In the genomic region with DNA sequence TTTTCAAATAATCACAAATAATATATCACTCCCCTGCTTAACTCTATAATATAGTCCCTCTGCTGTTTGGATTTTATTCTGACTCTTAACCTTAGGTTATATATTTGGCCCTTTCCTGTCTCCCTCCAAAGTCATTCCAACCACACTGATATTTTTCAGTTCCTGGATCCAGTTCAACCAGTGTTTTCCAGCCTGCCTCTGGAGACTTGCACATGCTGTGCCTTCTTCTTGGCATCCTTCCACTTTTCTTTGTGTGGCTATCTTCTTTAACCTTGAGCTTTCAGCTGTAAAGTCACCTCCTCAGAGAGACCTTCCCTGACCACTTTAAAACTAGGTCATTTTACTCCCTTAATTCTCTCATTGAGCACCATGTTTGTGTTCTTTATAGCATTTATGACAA, we compare ENCODE assay signal across 30 cellular contexts. TPM values are rescaled to one million over a fixed set of nuclear protein-coding genes. Genes with fewer than 3 reads are reported as not detected.
DNase-seq lines count a peak whose midpoint lies in the region; ATAC-seq, FAIRE-seq and TF ChIP-seq lines count a peak whose summit lies in the region.
"Had no signal": no experiment of that assay in that cellular context is flagged by ENCODE, and none has a peak within 500 bp of the region (broad histone marks: within the 10 kb centered on the region; RNA-seq: fewer than 3 reads in every experiment).

No MANE protein-coding gene starts in this region.

- H3K9me3 ChIP-seq in CD4-positive, alpha-beta memory T cell (ENCODE audit: control insufficient read depth in 1 of 2, low read length in 2 of 2): no peaks in the 10 kb centered on the region
- H3K9me3 ChIP-seq: BE2C, breast epithelium, colonic mucosa, pancreas, thyroid gland, uterus had no signal

- no peak for DNase-seq in activated naive CD4-positive, alpha-beta T cell treated with anti-CD3 and anti-CD28 coated beads, Interleukin-2, amount 50 U/mL, for 16 hours
- no peak for DNase-seq in CD4-positive, alpha-beta memory T cell
- DNase-seq in activated naive CD8-positive, alpha-beta T cell treated with anti-CD3 and anti-CD28 coated beads for 36 hours: no peak
- no peak for DNase-seq in naive thymus-derived CD8-positive, alpha-beta T cell
- DNase-seq in HuH-7.5 (ENCODE audit: low spot score) (no peak), H54 (ENCODE audit: insufficient read length, low spot score) (no peak)
- DNase-seq: ACHN; activated CD4-positive, alpha-beta T cell treated with anti-CD3 and anti-CD28 coated beads for 36 hours; activated naive CD4-positive, alpha-beta T cell treated with anti-CD3 and anti-CD28 coated beads for 36 hours; BE2C; colonic mucosa; COR-L47; effector CD4-positive, alpha-beta T cell; hippocampal formation; NCI-H2107; pancreas; retina; SHP77 treated with DMSO at 0.1 percent for 48 hours; small intestine; stimulated activated naive CD4-positive, alpha-beta T cell treated with Interleukin-2 at 50 U/mL for 16 hours; thyroid gland had no signal

- H3K4me1 Mint-ChIP-seq in activated naive CD4-positive, alpha-beta T cell treated with anti-CD3 and anti-CD28 coated beads, Interleukin-2, amount 50 U/mL, for 24 hours: no peaks in the 10 kb centered on the region
- H3K4me1 Mint-ChIP-seq in CD4-positive, alpha-beta memory T cell: peaks cover 0 to 2% (median 0%) of the 10 kb centered on the region in 4 donors
- no peaks in the 10 kb centered on the region for H3K4me1 Mint-ChIP-seq in activated naive CD8-positive, alpha-beta T cell treated with anti-CD3 and anti-CD28 coated beads for 36 hours
- H3K4me1 Mint-ChIP-seq in naive thymus-derived CD8-positive, alpha-beta T cell: peaks cover 0 to 1% (median 0%) of the 10 kb centered on the region in 4 donors
- H3K4me1 Mint-ChIP-seq: neural progenitor cell had no signal

- H3K4me3 Mint-ChIP-seq in activated naive CD4-positive, alpha-beta T cell treated with anti-CD3 and anti-CD28 coated beads, Interleukin-2, amount 50 U/mL, for 24 hours: no peak overlapping the region
- no peak overlapping the region for H3K4me3 Mint-ChIP-seq in CD4-positive, alpha-beta memory T cell
- no peak overlapping the region for H3K4me3 Mint-ChIP-seq in activated naive CD8-positive, alpha-beta T cell treated with anti-CD3 and anti-CD28 coated beads for 36 hours
- no peak overlapping the region for H3K4me3 Mint-ChIP-seq in naive thymus-derived CD8-positive, alpha-beta T cell
- H3K4me3 Mint-ChIP-seq: activated CD4-positive, alpha-beta T cell treated with anti-CD3 and anti-CD28 coated beads for 36 hours; activated naive CD4-positive, alpha-beta T cell treated with anti-CD3 and anti-CD28 coated beads for 36 hours; neural progenitor cell; T-helper 2 cell treated with Interferon-gamma antibody and Interleukin-4, amounts not matched to agents 5 μg/mL and 100 μg/mL, for 36 hours had no signal

- intact Hi-C loops in CD4-positive, alpha-beta memory T cell (cut with micrococcal nuclease): no loop called here

- no peaks in the 10 kb centered on the region for H3K27me3 ChIP-seq in CD4-positive, alpha-beta memory T cell (ENCODE audit: insufficient read depth, low read length)
- H3K27me3 ChIP-seq: BE2C, breast epithelium, colonic mucosa, neural progenitor cell, pancreas, thyroid gland, uterus had no signal

- FAIRE-seq in H54 (lab: Jason Lieb, UNC): no peak
- FAIRE-seq: G401.6, pancreas, small intestine had no signal

- ATAC-seq in naive thymus-derived CD8-positive, alpha-beta T cell: no peak
- ATAC-seq in GM19023 (IDR thresholded peaks at IDR 0.05; ENCODE audit: unreplicated experiment): no peak
- ATAC-seq: activated CD4-positive, alpha-beta T cell treated with anti-CD3 and anti-CD28 coated beads for 36 hours; HCT116; pancreas had no signal

- H3K9me3 Mint-ChIP-seq in activated naive CD4-positive, alpha-beta T cell treated with anti-CD3 and anti-CD28 coated beads, Interleukin-2, amount 50 U/mL, for 24 hours: no peaks in the 10 kb centered on the region
- H3K9me3 Mint-ChIP-seq in CD4-positive, alpha-beta memory T cell: no peaks in the 10 kb centered on the region
- H3K9me3 Mint-ChIP-seq in activated naive CD8-positive, alpha-beta T cell treated with anti-CD3 and anti-CD28 coated beads for 36 hours: no peaks in the 10 kb centered on the region
- H3K9me3 Mint-ChIP-seq in naive thymus-derived CD8-positive, alpha-beta T cell: no peaks in the 10 kb centered on the region
- H3K9me3 Mint-ChIP-seq: activated naive CD4-positive, alpha-beta T cell treated with anti-CD3 and anti-CD28 coated beads for 36 hours; neural progenitor cell; T-helper 2 cell treated with Interferon-gamma antibody and Interleukin-4, amounts not matched to agents 5 μg/mL and 100 μg/mL, for 36 hours had no signal

- peaks cover 27% of the 10 kb centered on the region for H3K36me3 Mint-ChIP-seq in activated naive CD4-positive, alpha-beta T cell treated with anti-CD3 and anti-CD28 coated beads, Interleukin-2, amount 50 U/mL, for 24 hours
- peaks cover 48 to 73% of the 10 kb centered on the region in 2 donors for H3K36me3 Mint-ChIP-seq in CD4-positive, alpha-beta memory T cell
- H3K36me3 Mint-ChIP-seq in activated naive CD8-positive, alpha-beta T cell treated with anti-CD3 and anti-CD28 coated beads for 36 hours: peaks cover 40% of the 10 kb centered on the region
- peaks cover 5 to 88% (median 32%) of the 10 kb centered on the region in 3 donors for H3K36me3 Mint-ChIP-seq in naive thymus-derived CD8-positive, alpha-beta T cell

- no peak overlapping the region for H3K27ac ChIP-seq in CD4-positive, alpha-beta memory T cell (ENCODE audit: low read depth, low read length)
- H3K27ac ChIP-seq: breast epithelium, colonic mucosa, neural progenitor cell, pancreas, thyroid gland, uterus had no signal

- no peak overlapping the region for H3K4me3 ChIP-seq in CD4-positive, alpha-beta memory T cell (ENCODE audit: low read length in 2 of 2)
- H3K4me3 ChIP-seq: breast epithelium, colonic mucosa, neural progenitor cell, pancreas, thyroid gland, uterus had no signal

- H3K27ac Mint-ChIP-seq in activated naive CD4-positive, alpha-beta T cell treated with anti-CD3 and anti-CD28 coated beads, Interleukin-2, amount 50 U/mL, for 24 hours: peak overlapping the region; percentile 5
- peak overlapping the region in 6 of 7 donors; percentile 4 to 84 (median 56) for H3K27ac Mint-ChIP-seq in CD4-positive, alpha-beta memory T cell
- peak overlapping the region; percentile 0 for H3K27ac Mint-ChIP-seq in activated naive CD8-positive, alpha-beta T cell treated with anti-CD3 and anti-CD28 coated beads for 36 hours
- H3K27ac Mint-ChIP-seq in naive thymus-derived CD8-positive, alpha-beta T cell: peak overlapping the region in 6 of 10 donors; percentile 3 to 46 (median 26)
- H3K27ac Mint-ChIP-seq: activated CD4-positive, alpha-beta T cell treated with anti-CD3 and anti-CD28 coated beads for 36 hours; activated naive CD4-positive, alpha-beta T cell treated with anti-CD3 and anti-CD28 coated beads for 36 hours; neural progenitor cell; T-helper 2 cell treated with Interferon-gamma antibody and Interleukin-4, amounts not matched to agents 5 μg/mL and 100 μg/mL, for 36 hours had no signal

- POLR2A ChIA-PET in CD4-positive, alpha-beta memory T cell (lab: Charles Lee; ENCODE audit: partially characterized antibody): no interaction called here
- POLR2A ChIA-PET in naive thymus-derived CD8-positive, alpha-beta T cell (lab: Charles Lee): no interaction called here

- no peak for TF ChIP-seq POLR2A in H54 (IDR thresholded peaks at IDR 0.05; ENCODE audit: low read depth, low read length)

- CTCF ChIA-PET in CD4-positive, alpha-beta memory T cell (lab: Charles Lee; ENCODE audit: partially characterized antibody): no interaction called here

- no peaks in the 10 kb centered on the region for H3K27me3 Mint-ChIP-seq in activated naive CD4-positive, alpha-beta T cell treated with anti-CD3 and anti-CD28 coated beads, Interleukin-2, amount 50 U/mL, for 24 hours
- H3K27me3 Mint-ChIP-seq in CD4-positive, alpha-beta memory T cell: no peaks in the 10 kb centered on the region
- H3K27me3 Mint-ChIP-seq in activated naive CD8-positive, alpha-beta T cell treated with anti-CD3 and anti-CD28 coated beads for 36 hours: no peaks in the 10 kb centered on the region
- H3K27me3 Mint-ChIP-seq in naive thymus-derived CD8-positive, alpha-beta T cell: no peaks in the 10 kb centered on the region
- H3K27me3 Mint-ChIP-seq: activated CD4-positive, alpha-beta T cell treated with anti-CD3 and anti-CD28 coated beads for 36 hours had no signal

- peaks cover 45% of the 10 kb centered on the region for H3K36me3 ChIP-seq in CD4-positive, alpha-beta memory T cell (ENCODE audit: insufficient read depth, low read length)
- H3K36me3 ChIP-seq: uterus had no signal

- no peaks in the 10 kb centered on the region for H3K4me1 ChIP-seq in CD4-positive, alpha-beta memory T cell (ENCODE audit: insufficient read depth, low read length)
- H3K4me1 ChIP-seq: BE2C, breast epithelium, colonic mucosa, neural progenitor cell, pancreas, thyroid gland, uterus had no signal

RNA-seq across cellular contexts. Expression of gene CERS2, which starts 19.4 kb away (rescaled TPM):
- total RNA-seq in CD4-positive, alpha-beta memory T cell: 100 to 1,000 TPM; 145 to 149 TPM
- polyA plus RNA-seq in CD4-positive, alpha-beta memory T cell: 100 to 1,000 TPM; 184 to 206 TPM
- total RNA-seq in activated naive CD8-positive, alpha-beta T cell treated with anti-CD3 and anti-CD28 coated beads for 36 hours: 100 to 1,000 TPM; 160 to 166 TPM
- total RNA-seq in naive thymus-derived CD8-positive, alpha-beta T cell: 100 to 1,000 TPM; 142 to 143 TPM
- 100 to 1,000 TPM; 110 to 129 (median 118) TPM for polyA plus RNA-seq in naive thymus-derived CD8-positive, alpha-beta T cell

RNA-seq across cellular contexts. Expression of gene ANXA9, which starts 26.8 kb away (rescaled TPM):
- under 1 TPM in 1 of 2 experiments, not detected in 1; 0.17 TPM for total RNA-seq in CD4-positive, alpha-beta memory T cell
- polyA plus RNA-seq in CD4-positive, alpha-beta memory T cell: under 1 TPM; 0.23 to 0.33 TPM
- not detected for total RNA-seq in activated naive CD8-positive, alpha-beta T cell treated with anti-CD3 and anti-CD28 coated beads for 36 hours
- total RNA-seq in naive thymus-derived CD8-positive, alpha-beta T cell: under 1 TPM in 1 of 2 experiments, not detected in 1; 0.49 TPM
- polyA plus RNA-seq in naive thymus-derived CD8-positive, alpha-beta T cell: under 1 TPM in 1 of 3 donors, not detected in 2; 0.10 TPM
- total RNA-seq: activated naive CD4-positive, alpha-beta T cell treated with anti-CD3 and anti-CD28 coated beads for 36 hours; lung microvascular endothelial cell had no signal

RNA-seq across cellular contexts. Expression of gene SETDB1, which starts 29.1 kb away (rescaled TPM):
- 10 to 100 TPM; 71.4 to 72.6 TPM for total RNA-seq in CD4-positive, alpha-beta memory T cell
- 10 to 100 TPM in 1 of 2 donors, 1 to 10 TPM in 1; 9.8 to 14.2 TPM for polyA plus RNA-seq in CD4-positive, alpha-beta memory T cell
- total RNA-seq in activated naive CD8-positive, alpha-beta T cell treated with anti-CD3 and anti-CD28 coated beads for 36 hours: 10 to 100 TPM; 40.4 to 51.1 TPM
- 10 to 100 TPM; 82.6 to 95.2 TPM for total RNA-seq in naive thymus-derived CD8-positive, alpha-beta T cell
- 10 to 100 TPM in 2 of 3 donors, 1 to 10 TPM in 1; 9.9 to 17.5 (median 10.1) TPM for polyA plus RNA-seq in naive thymus-derived CD8-positive, alpha-beta T cell

RNA-seq across cellular contexts. Expression of gene MINDY1, which starts 51.4 kb away (rescaled TPM):
- total RNA-seq in CD4-positive, alpha-beta memory T cell: 10 to 100 TPM; 31.4 to 32.1 TPM
- polyA plus RNA-seq in CD4-positive, alpha-beta memory T cell: 10 to 100 TPM in 1 of 2 donors, 1 to 10 TPM in 1; 6.5 to 17.6 TPM
- 10 to 100 TPM in 1 of 2 experiments, 1 to 10 TPM in 1; 9.4 to 11.6 TPM for total RNA-seq in activated naive CD8-positive, alpha-beta T cell treated with anti-CD3 and anti-CD28 coated beads for 36 hours
- total RNA-seq in naive thymus-derived CD8-positive, alpha-beta T cell: 10 to 100 TPM; 18.3 to 20.2 TPM
- 10 to 100 TPM in 1 of 3 donors, 1 to 10 TPM in 2; 2.7 to 12.6 (median 4.9) TPM for polyA plus RNA-seq in naive thymus-derived CD8-positive, alpha-beta T cell

RNA-seq across cellular contexts. Expression of gene PRUNE1, which starts 53.0 kb away (rescaled TPM):
- 10 to 100 TPM; 35.0 to 38.9 TPM for total RNA-seq in CD4-positive, alpha-beta memory T cell
- polyA plus RNA-seq in CD4-positive, alpha-beta memory T cell: 10 to 100 TPM; 52.6 to 59.0 TPM
- total RNA-seq in activated naive CD8-positive, alpha-beta T cell treated with anti-CD3 and anti-CD28 coated beads for 36 hours: 10 to 100 TPM; 13.0 to 14.4 TPM
- 10 to 100 TPM; 35.7 to 37.8 TPM for total RNA-seq in naive thymus-derived CD8-positive, alpha-beta T cell
- polyA plus RNA-seq in naive thymus-derived CD8-positive, alpha-beta T cell: 10 to 100 TPM; 53.2 to 55.1 (median 54.9) TPM

Comparison
In these comparisons a context has a peak if more than half of its experiments do, and no peak if none do; other contexts are left out.
1. H3K27ac Mint-ChIP-seq: peak in every context shown above with its lines; median percentile 56 in CD4-positive, alpha-beta memory T cell; 26 in naive thymus-derived CD8-positive, alpha-beta T cell; 5 in activated naive CD4-positive, alpha-beta T cell treated with anti-CD3 and anti-CD28 coated beads, Interleukin-2, amount 50 U/mL, for 24 hours; 0 in activated naive CD8-positive, alpha-beta T cell treated with anti-CD3 and anti-CD28 coated beads for 36 hours.